9 cellular contexts compared by ENCODE assay signal in genomic region chr19:2170987-2171348, GRCh38. TPM values are rescaled to one million over a fixed set of nuclear protein-coding genes. Genes with fewer than 3 reads are reported as not detected.
DNase-seq lines count a peak whose midpoint lies in the region; ATAC-seq and TF ChIP-seq lines count a peak whose summit lies in the region.
"Had no signal": no experiment of that assay in that cellular context is flagged by ENCODE, and none has a peak within 500 bp of the region (broad histone marks: within the 10 kb centered on the region; RNA-seq: fewer than 3 reads in every experiment).

No MANE protein-coding gene starts in this region.

- no peak overlapping the region for H3K4ac ChIP-seq in neuronal stem cell (ENCODE audit: low read length)

- peaks cover 16% of the 10 kb centered on the region for H3K4me1 Mint-ChIP-seq in Caco-2 (ENCODE audit: low read depth, unreplicated experiment)

- H3K27me3 Mint-ChIP-seq in Caco-2 (ENCODE audit: insufficient read depth, unreplicated experiment), result no peaks in the 10 kb centered on the region

- H2AFZ ChIP-seq in neuronal stem cell (ENCODE audit: low read length), result no peak overlapping the region

- no peak overlapping the region for H3K4me3 ChIP-seq in Caco-2 (ENCODE audit: low read depth, low read length)
- H3K4me3 ChIP-seq in adrenal gland, result no peak overlapping the region
- H3K4me3 ChIP-seq in neuronal stem cell (ENCODE audit: low read length in 2 of 2), result no peak overlapping the region

- ATAC-seq in HG02759 (IDR thresholded peaks at IDR 0.05; ENCODE audit: unreplicated experiment) (peak; percentile 2), left lobe of liver (no peak)

- H4K8ac ChIP-seq in neuronal stem cell (ENCODE audit: low read depth, low read length), result no peak overlapping the region

- H2AK5ac ChIP-seq in neuronal stem cell (ENCODE audit: low read depth, low read length), result peak overlapping the region; percentile 3

- H2BK5ac ChIP-seq in neuronal stem cell (ENCODE audit: low read length), result peak overlapping the region; percentile 55

- no peak overlapping the region for H3K9ac ChIP-seq in neuronal stem cell (ENCODE audit: low read depth, low read length, poor library complexity)

- peaks cover 2% of the 10 kb centered on the region; the same call in 1 of the 2 replicates for H3K36me3 ChIP-seq in Caco-2 (ENCODE audit: control insufficient read depth, insufficient read depth, low read length)
- H3K36me3 ChIP-seq in adrenal gland (replicated peaks in 1 of 2), result no peaks in the 10 kb centered on the region
- peaks cover 3 to 39% of the 10 kb centered on the region in 2 donors for H3K36me3 ChIP-seq in neuronal stem cell (replicated peaks in 1 of 2; ENCODE audit: control insufficient read depth in 2 of 2, insufficient read depth in 2 of 2, low read length in 2 of 2)

- no peak overlapping the region for H3K4me2 ChIP-seq in neuronal stem cell (ENCODE audit: insufficient read depth, low read length, poor library complexity, severe bottlenecking)

- peak overlapping the region; percentile 91 for H3K18ac ChIP-seq in neuronal stem cell (ENCODE audit: low read length)

- no peaks in the 10 kb centered on the region for H3K27me3 ChIP-seq in Caco-2 (replicated peaks; ENCODE audit: control insufficient read depth, insufficient read depth, low read length)
- no peaks in the 10 kb centered on the region for H3K27me3 ChIP-seq in adrenal gland
- no peaks in the 10 kb centered on the region for H3K27me3 ChIP-seq in neuronal stem cell (ENCODE audit: control insufficient read depth in 3 of 3, insufficient read depth in 3 of 3, low read depth in 1 of 3, low read length in 3 of 3)

- peak overlapping the region; percentile 92 for H3K27ac Mint-ChIP-seq in Caco-2 (ENCODE audit: unreplicated experiment)

- H3K4me1 ChIP-seq in Caco-2 (peaks cover 65% of the 10 kb centered on the region), adrenal gland (replicated peaks in 1 of 2) (peaks cover 68 to 85% of the 10 kb centered on the region in 2 donors), neuronal stem cell (ENCODE audit: control insufficient read depth in 2 of 2, insufficient read depth in 1 of 2, low read depth in 1 of 2, low read length in 2 of 2) (peaks cover 34 to 39% of the 10 kb centered on the region in 2 donors)

- BruUV-seq in Caco-2 (replicated peaks; lab: Mats Ljungman, UMichigan), result no TSS peak

- H3K79me1 ChIP-seq in neuronal stem cell (ENCODE audit: low read depth, low read length), result peaks cover 39% of the 10 kb centered on the region

- no peak overlapping the region for H2BK15ac ChIP-seq in neuronal stem cell (ENCODE audit: low read length)

- H2BK12ac ChIP-seq in neuronal stem cell (ENCODE audit: low read length), result no peak overlapping the region

- no peak overlapping the region for H3K14ac ChIP-seq in neuronal stem cell (ENCODE audit: low read length)

- H3K4me3 Mint-ChIP-seq in Caco-2 (ENCODE audit: unreplicated experiment), result peak overlapping the region; percentile 53

- no peak for TF ChIP-seq POLR2A in adrenal gland (IDR thresholded peaks at IDR 0.05)

- no peaks in the 10 kb centered on the region for H3K9me3 Mint-ChIP-seq in Caco-2 (ENCODE audit: unreplicated experiment)

- H2BK120ac ChIP-seq in neuronal stem cell (ENCODE audit: low read depth, low read length), result no peak overlapping the region

- WGBS in adrenal gland, 4 donors, result 80 to 82% (median 81%) methylated on average over 4 to 5 of the region's 5 CpGs
- no CpG with 5 or more reads among the region's 5 CpGs for WGBS in neuronal stem cell (ENCODE audit: extremely low coverage in 2 of 2, insufficient read length in 2 of 2, insufficient replicate concordance in 1 of 2), 2 donors

- DNase-seq in Caco-2 (no peak), adrenal gland (no peak), neuronal stem cell (ENCODE audit: low spot score) (no peak), medulla oblongata (ENCODE audit: extremely low spot score) (no peak), cerebellar cortex (ENCODE audit: low spot score) (no peak), left lobe of liver (ENCODE audit: low spot score) (no peak)
- DNase-seq in stimulated activated CD4-positive, alpha-beta T cell treated with anti-CD3 and anti-CD28 coated beads, Interleukin-4, amount 100 ng/mL, for 1 hour, result no peak
- DNase-seq: NCI-H510A treated with DMSO at 0.1 percent for 48 hours had no signal

- peaks cover 42% of the 10 kb centered on the region for H3K36me3 Mint-ChIP-seq in Caco-2 (ENCODE audit: insufficient read depth, unreplicated experiment)

- peak overlapping the region in 3 of 5 donors; percentile 66 to 75 (median 69) for H3K27ac ChIP-seq in adrenal gland
- peak overlapping the region; percentile 58 for H3K27ac ChIP-seq in neuronal stem cell (replicated peaks; ENCODE audit: low read length)

- CTCF ChIA-PET in Caco-2 (lab: Charles Lee), result interaction anchor here (2.3 kb wide), 1 partner anchor 15 kb away, joined by 24 read pairs; no protein-coding TSS in a partner anchor

- H4K91ac ChIP-seq in neuronal stem cell (ENCODE audit: low read depth, low read length, poor library complexity), result no peak overlapping the region

- no peak for TF ChIP-seq CTCF in Caco-2 (IDR thresholded peaks at IDR 0.05; ENCODE audit: insufficient read depth in 1 of 2, low read depth in 1 of 2, low read length in 1 of 2, severe bottlenecking in 1 of 2, unreplicated experiment in 1 of 2)
- TF ChIP-seq CTCF in adrenal gland (IDR thresholded peaks at IDR 0.05), result no peak

- H3K9me3 ChIP-seq in Caco-2, result no peaks in the 10 kb centered on the region
- H3K9me3 ChIP-seq in adrenal gland (replicated peaks in 1 of 3), result no peaks in the 10 kb centered on the region
- peaks cover 0 to 1% of the 10 kb centered on the region in 2 donors for H3K9me3 ChIP-seq in neuronal stem cell (replicated peaks in 1 of 2; ENCODE audit: control insufficient read depth in 2 of 2, insufficient read depth in 1 of 2, low read depth in 1 of 2, low read length in 2 of 2)

- intact Hi-C loops in Caco-2 (cut with micrococcal nuclease; ENCODE audit: unreplicated experiment) (no loop called here), adrenal gland (cut with DNase I) (no loop called here)

- POLR2A ChIA-PET in Caco-2 (lab: Charles Lee), result no interaction called here

- H3K23ac ChIP-seq in neuronal stem cell (ENCODE audit: low read depth, low read length, poor library complexity), result no peak overlapping the region

RNA-seq across cellular contexts. Expression of gene DOT1L, which starts 7.2 kb away (rescaled TPM):
- total RNA-seq in Caco-2 (2022), result 51.8 and 55.6 TPM in 2 replicates
- 10 to 100 TPM in 7 of 8 donors, 1 to 10 TPM in 1; 5.8 to 98.9 (median 20.8) TPM for total RNA-seq in adrenal gland
- polyA plus RNA-seq in adrenal gland, result 10 to 100 TPM in 2 of 3 donors, 1 to 10 TPM in 1; 6.8 to 39.2 (median 13.6) TPM
- 38.2 TPM for polyA plus RNA-seq in neuronal stem cell (2013, experiment 1 of 2)
- polyA plus RNA-seq in neuronal stem cell (2013, experiment 2 of 2), result 38.1 TPM
- total RNA-seq in left lobe of liver, result 17.2 TPM

RNA-seq across cellular contexts. Expression of gene AP3D1, which starts 19.6 kb away (rescaled TPM):
- total RNA-seq in Caco-2 (2022) (150 and 151 TPM in 2 replicates), adrenal gland (100 to 1,000 TPM; 105 to 193 (median 122) TPM), left lobe of liver (63.4 TPM)
- 100 to 1,000 TPM in 2 of 3 donors, 10 to 100 TPM in 1; 88.7 to 133 (median 120) TPM for polyA plus RNA-seq in adrenal gland
- polyA plus RNA-seq in neuronal stem cell (2013, experiment 1 of 2), result 60.6 TPM
- 60.3 TPM for polyA plus RNA-seq in neuronal stem cell (2013, experiment 2 of 2)
